9 cellular contexts compared by ENCODE assay signal in the genomic region with DNA sequence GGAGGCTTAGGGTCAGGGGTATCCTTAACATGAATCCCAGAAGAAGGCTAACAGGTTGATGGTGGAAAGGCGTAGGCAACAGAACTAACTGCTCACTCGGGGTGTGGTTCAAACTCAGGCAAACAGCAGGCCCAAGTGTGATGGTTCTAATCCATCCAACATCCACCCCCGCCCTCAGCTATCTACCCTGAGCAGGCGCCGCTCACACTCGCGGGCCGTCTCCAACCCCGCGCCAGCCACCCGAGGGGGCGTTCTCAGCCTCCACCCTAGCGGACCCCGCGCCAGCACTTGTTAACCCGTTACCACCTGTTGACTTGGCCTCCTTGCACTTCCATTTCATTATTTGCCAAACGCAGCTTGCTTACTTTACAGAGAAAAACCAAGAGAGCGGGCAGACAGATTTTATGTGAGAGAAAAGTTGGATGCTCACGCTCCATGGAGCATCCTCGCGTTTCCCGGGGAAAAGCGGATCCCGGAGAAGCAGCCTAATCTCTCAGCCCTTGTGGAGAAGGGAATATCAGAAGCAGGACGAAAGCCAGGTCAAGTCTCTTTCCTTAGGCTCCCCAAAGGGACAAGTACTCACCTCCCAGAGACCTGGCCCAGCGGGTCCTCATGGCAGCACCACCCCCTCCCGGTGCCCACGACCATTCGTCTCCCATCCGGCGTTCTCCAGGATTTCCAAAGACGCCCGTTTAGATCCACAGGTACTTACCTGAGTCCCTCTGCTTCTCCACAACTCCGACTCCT. TPM values are rescaled to one million over a fixed set of nuclear protein-coding genes. Genes with fewer than 3 reads are reported as not detected.
DNase-seq lines count a peak whose midpoint lies in the region; ATAC-seq, FAIRE-seq and TF ChIP-seq lines count a peak whose summit lies in the region.
"Had no signal": no experiment of that assay in that cellular context is flagged by ENCODE, and none has a peak within 500 bp of the region (broad histone marks: within the 10 kb centered on the region; RNA-seq: fewer than 3 reads in every experiment).

No MANE protein-coding gene starts in this region.

- H3K27ac ChIP-seq in A549 (no peak overlapping the region), thoracic aorta (no peak overlapping the region)

- no peak for TF ChIP-seq POLR2A in A549 (IDR thresholded peaks at IDR 0.05; ENCODE audit: low read length)

- CTCF ChIA-PET in A549 (lab: Yijun Ruan, JAX) = no interaction called here

- POLR2A ChIA-PET in A549 (lab: Yijun Ruan, JAX) = no interaction called here

- TF ChIP-seq CTCF in A549 (IDR thresholded peaks at IDR 0.05) = no peak
- no peak for TF ChIP-seq CTCF in bronchial epithelial cell (IDR thresholded peaks at IDR 0.05; ENCODE audit: insufficient read depth, low read length, severe bottlenecking)
- TF ChIP-seq CTCF in thoracic aorta (IDR thresholded peaks at IDR 0.05) = no peak

- peaks cover 4% of the 10 kb centered on the region for H3K36me3 ChIP-seq in bronchial epithelial cell (ENCODE audit: control insufficient read depth, insufficient read depth, low read length)
- no peaks in the 10 kb centered on the region for H3K36me3 ChIP-seq in thoracic aorta

- peak overlapping the region; percentile 91 for H3K4me2 ChIP-seq in A549

- no peaks in the 10 kb centered on the region for H3K4me1 ChIP-seq in A549
- peaks cover 0 to 11% of the 10 kb centered on the region in 2 donors for H3K4me1 ChIP-seq in thoracic aorta (ENCODE audit: control insufficient read depth in 1 of 2, low read depth in 2 of 2)

- DNase-seq in A549 (ENCODE audit: low read depth in 1 of 2, low spot score in 1 of 2) (no peak), HTR-8/SVneo (ENCODE audit: insufficient read length, low spot score) (peak; percentile 4), bronchial epithelial cell (ENCODE audit: low read depth) (no peak), left kidney (ENCODE audit: low read depth, low spot score) (peak; percentile 58), thoracic aorta (ENCODE audit: low spot score) (no peak)
- no peak for DNase-seq in activated CD4-positive, alpha-beta T cell treated with anti-CD3 and anti-CD28 coated beads, Interleukin-2, amount 50 U/mL, for 4 hours

- H3K27me3 ChIP-seq in bronchial epithelial cell (ENCODE audit: control insufficient read depth, insufficient read depth, low read length) = no peaks in the 10 kb centered on the region
- no peaks in the 10 kb centered on the region for H3K27me3 ChIP-seq in thoracic aorta (replicated peaks; ENCODE audit: insufficient read depth)

- 48% methylated on average over 23 of the region's 34 CpGs for WGBS in A549 (ENCODE audit: missing lambda C conversion rate)

- ATAC-seq in A549 = no peak
- ATAC-seq in thoracic aorta (ENCODE audit: insufficient number of reproducible peaks, low FRiP score, low read depth) = no peak
- ATAC-seq in GM21737 (IDR thresholded peaks at IDR 0.05; ENCODE audit: unreplicated experiment) = no peak
- ATAC-seq in GM18870 (IDR thresholded peaks at IDR 0.05; ENCODE audit: unreplicated experiment) = no peak

- H3K9me3 ChIP-seq in A549 (no peaks in the 10 kb centered on the region), thoracic aorta (no peaks in the 10 kb centered on the region)

- FAIRE-seq in A549 (lab: Jason Lieb, UNC) = no peak
- FAIRE-seq in HTR-8/SVneo (lab: Jason Lieb, UNC) = no peak
- no peak for FAIRE-seq in bronchial epithelial cell (lab: Jason Lieb, UNC)
- FAIRE-seq: GM18507 had no signal

- peak overlapping the region; percentile 45 for H3K4me3 ChIP-seq in A549
- peak overlapping the region; percentile 81 for H3K4me3 ChIP-seq in bronchial epithelial cell (ENCODE audit: low read depth, low read length)
- peak overlapping the region; percentile 76 for H3K4me3 ChIP-seq in thoracic aorta

- no peak for TF ChIP-seq EP300 in A549 (IDR thresholded peaks at IDR 0.05)

- TF ChIP-seq RAD21 in A549 (conservative IDR thresholded peaks at IDR 0.05 in 1 of 2, IDR thresholded peaks at IDR 0.05 in 1 of 2) = no peak

TF ChIP-seq in A549, 52 proteins besides CTCF, POLR2A, EP300 and RAD21:
- TF ChIP-seq ZSCAN20 (CRISPR knock-in tag; IDR thresholded peaks at IDR 0.05) (no peak), FOSB (CRISPR knock-in tag; IDR thresholded peaks at IDR 0.05) (no peak), CHD4 (IDR thresholded peaks at IDR 0.05; ENCODE audit: borderline replicate concordance) (no peak), KDM1A (IDR thresholded peaks at IDR 0.05; ENCODE audit: low read depth) (no peak), MAZ (IDR thresholded peaks at IDR 0.05; ENCODE audit: borderline replicate concordance, low read depth, low read length) (no peak), RCOR1 (IDR thresholded peaks at IDR 0.05; ENCODE audit: low read depth, low read length) (no peak), SREBF2 (IDR thresholded peaks at IDR 0.05) (no peak), FOXS1 (CRISPR knock-in tag; IDR thresholded peaks at IDR 0.05) (no peak), CHD2 (IDR thresholded peaks at IDR 0.05; ENCODE audit: low read length, partially characterized antibody) (no peak), JUNB (IDR thresholded peaks at IDR 0.05) (no peak)
- TF ChIP-seq, protein P1, sequence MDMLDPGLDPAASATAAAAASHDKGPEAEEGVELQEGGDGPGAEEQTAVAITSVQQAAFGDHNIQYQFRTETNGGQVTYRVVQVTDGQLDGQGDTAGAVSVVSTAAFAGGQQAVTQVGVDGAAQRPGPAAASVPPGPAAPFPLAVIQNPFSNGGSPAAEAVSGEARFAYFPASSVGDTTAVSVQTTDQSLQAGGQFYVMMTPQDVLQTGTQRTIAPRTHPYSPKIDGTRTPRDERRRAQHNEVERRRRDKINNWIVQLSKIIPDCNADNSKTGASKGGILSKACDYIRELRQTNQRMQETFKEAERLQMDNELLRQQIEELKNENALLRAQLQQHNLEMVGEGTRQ (IDR thresholded peaks at IDR 0.05) = no peak
- TF ChIP-seq, protein P2, sequence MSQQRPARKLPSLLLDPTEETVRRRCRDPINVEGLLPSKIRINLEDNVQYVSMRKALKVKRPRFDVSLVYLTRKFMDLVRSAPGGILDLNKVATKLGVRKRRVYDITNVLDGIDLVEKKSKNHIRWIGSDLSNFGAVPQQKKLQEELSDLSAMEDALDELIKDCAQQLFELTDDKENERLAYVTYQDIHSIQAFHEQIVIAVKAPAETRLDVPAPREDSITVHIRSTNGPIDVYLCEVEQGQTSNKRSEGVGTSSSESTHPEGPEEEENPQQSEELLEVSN (IDR thresholded peaks at IDR 0.05; ENCODE audit: borderline replicate concordance, low read depth) = no peak

RNA-seq across cellular contexts. Expression of a gene that starts 0.8 kb away (rescaled TPM):
- polyA plus RNA-seq in A549 (2011; rRNA removed) = 0.37 and 0.48 TPM in 2 replicates
- polyA plus RNA-seq in A549 (2012; cell fraction: cytosol; rRNA removed) = 0.15 and 0.22 TPM in 2 replicates
- polyA plus RNA-seq in A549 (2012; cell fraction: nucleus; rRNA removed) = 0.08 TPM in 1 of 2 replicates, not detected in the other
- polyA plus RNA-seq in A549 (2017; fragmentation: RNase III; extraction: RNeasy Plus Mini Kit Qiagen cat#74134 plus additional on column Dnase treatment) = 0.13 TPM in 1 of 3 replicates, not detected in the others
- 0.54 TPM in 1 of 2 replicates, not detected in the other for polyA minus RNA-seq in A549 (2011; rRNA and poly(A)+ RNA removed)
- total RNA-seq in bronchial epithelial cell = 30.0 and 31.6 TPM in 2 replicates
- total RNA-seq in thoracic aorta = 10 to 100 TPM in 1 of 2 donors, 1 to 10 TPM in 1; 1.5 to 14.3 TPM

RNA-seq across cellular contexts. Expression of a gene that starts 58.5 kb away (rescaled TPM):
- polyA plus RNA-seq in A549 (2011; rRNA removed) = not detected in 2 replicates
- polyA plus RNA-seq in A549 (2012; cell fraction: cytosol; rRNA removed) = not detected in 2 replicates
- polyA plus RNA-seq in A549 (2012; cell fraction: nucleus; rRNA removed) = not detected in 2 replicates
- polyA plus RNA-seq in A549 (2017; fragmentation: RNase III; extraction: RNeasy Plus Mini Kit Qiagen cat#74134 plus additional on column Dnase treatment) = not detected in 3 replicates
- polyA minus RNA-seq in A549 (2011; rRNA and poly(A)+ RNA removed) = not detected in 2 replicates
- under 0.01 TPM in 1 of 2 replicates, not detected in the other for total RNA-seq in bronchial epithelial cell
- total RNA-seq in thoracic aorta = 10 to 100 TPM in 1 of 2 donors, 1 to 10 TPM in 1; 7.3 to 17.8 TPM

Comparison
In these comparisons a context has a peak if more than half of its experiments do, and no peak if none do; other contexts are left out.
1. DNase-seq: peak in HTR-8/SVneo (single experiment) and left kidney (single experiment); none in A549 (0 of 2), bronchial epithelial cell (single experiment), thoracic aorta (single experiment) and activated CD4-positive, alpha-beta T cell treated with anti-CD3 and anti-CD28 coated beads, Interleukin-2, amount 50 U/mL, for 4 hours (0 of 2).
2. Peak in every context shown above with its lines, with median percentiles within 50 percentile points of each other: H3K4me3 ChIP-seq.